Comparison of ENCODE assay signal across 16 cellular contexts in genomic region chr6:129131282-129131681, GRCh38.
DNase-seq lines count a peak whose midpoint lies in the region; TF ChIP-seq lines count a peak whose summit lies in the region.
"Had no signal": no experiment of that assay in that cellular context is flagged by ENCODE, and none has a peak within 500 bp of the region (broad histone marks: within the 10 kb centered on the region; RNA-seq: fewer than 3 reads in every experiment).

No MANE protein-coding gene starts in this region.

- H3K9me3 Mint-ChIP-seq in Calu3 (ENCODE audit: low read depth, unreplicated experiment): no peaks in the 10 kb centered on the region

- BruUV-seq in Calu3 (replicated peaks; lab: Mats Ljungman, UMichigan): no TSS peak

- H3K36me3 ChIP-seq in adrenal gland (replicated peaks in 1 of 2) (no peaks in the 10 kb centered on the region), testis (ENCODE audit: low read depth, missing control alignments) (no peaks in the 10 kb centered on the region)

- TF ChIP-seq CTCF in adrenal gland (IDR thresholded peaks at IDR 0.05): no peak
- TF ChIP-seq CTCF in fibroblast of pulmonary artery (IDR thresholded peaks at IDR 0.05; ENCODE audit: low read length, missing control alignments): no peak
- TF ChIP-seq CTCF in testis (IDR thresholded peaks at IDR 0.05): no peak
- TF ChIP-seq CTCF in Calu3 (IDR thresholded peaks at IDR 0.05; ENCODE audit: unreplicated experiment): no peak

- peak overlapping the region in 2 of 5 donors; percentile 14 for H3K27ac ChIP-seq in adrenal gland
- H3K27ac ChIP-seq in testis: peak overlapping the region; percentile 92 to 93
- H3K27ac ChIP-seq: foreskin keratinocyte had no signal

- H3K4me1 Mint-ChIP-seq in Calu3 (ENCODE audit: low read depth, unreplicated experiment): no peaks in the 10 kb centered on the region
- H3K4me1 Mint-ChIP-seq: B cell had no signal

- H3K4me3 Mint-ChIP-seq in Calu3 (ENCODE audit: low read depth, unreplicated experiment): no peak overlapping the region
- H3K4me3 Mint-ChIP-seq: B cell had no signal

- peaks cover 0 to 4% of the 10 kb centered on the region in 2 donors for H3K4me1 ChIP-seq in adrenal gland (replicated peaks in 1 of 2)
- peaks cover 52% of the 10 kb centered on the region for H3K4me1 ChIP-seq in testis
- H3K4me1 ChIP-seq: foreskin keratinocyte had no signal

- H3K27me3 Mint-ChIP-seq in Calu3 (ENCODE audit: unreplicated experiment): peaks cover 20% of the 10 kb centered on the region
- H3K27me3 Mint-ChIP-seq: B cell had no signal

- H3K4me3 ChIP-seq in adrenal gland: no peak overlapping the region
- H3K4me3 ChIP-seq in fibroblast of pulmonary artery (replicated peaks; ENCODE audit: low read depth, low read length): no peak overlapping the region
- H3K4me3 ChIP-seq in testis: no peak overlapping the region

- H3K27me3 ChIP-seq in adrenal gland: no peaks in the 10 kb centered on the region
- H3K27me3 ChIP-seq in testis: no peaks in the 10 kb centered on the region
- H3K27me3 ChIP-seq: foreskin keratinocyte had no signal

- WGBS in adrenal gland, 4 donors: 50 to 69% (median 62%) methylated on average over 2 of the region's 2 CpGs
- WGBS in testis, 2 donors: 26 to 28% methylated on average over 2 of the region's 2 CpGs

- no peaks in the 10 kb centered on the region for H3K9me3 ChIP-seq in adrenal gland (replicated peaks in 1 of 3)
- H3K9me3 ChIP-seq in testis: no peaks in the 10 kb centered on the region

- peak in 5 of 7 donors; percentile 16 to 57 (median 24) for DNase-seq in adrenal gland
- peak; percentile 74 for DNase-seq in fibroblast of pulmonary artery (ENCODE audit: low read depth)
- peak; percentile 34 for DNase-seq in mucosa of gallbladder (ENCODE audit: low spot score)
- DNase-seq in testis: peak; percentile 81
- no peak for DNase-seq in Calu3
- DNase-seq in SW480 (ENCODE audit: low spot score): no peak
- no peak for DNase-seq in islet precursor cell
- DNase-seq in HUDEP-2 (lab: John Stamatoyannopoulos, UW; ENCODE audit: unreplicated experiment in 76 of 76): no peak
- DNase-seq: activated CD4-positive, alpha-beta T cell treated with anti-CD3 and anti-CD28 coated beads, Interleukin-2, amount 50 U/mL, for 48 hours; amniotic stem cell; foreskin keratinocyte; Karpas-422; NCI-H1436 treated with DMSO at 0.1 percent for 48 hours; NCI-H345; posterior cingulate gyrus had no signal

- no peaks in the 10 kb centered on the region for H3K36me3 Mint-ChIP-seq in Calu3 (ENCODE audit: insufficient read depth, unreplicated experiment)

- no peak for TF ChIP-seq POLR2A in adrenal gland (IDR thresholded peaks at IDR 0.05)
- TF ChIP-seq POLR2A in testis (IDR thresholded peaks at IDR 0.05): no peak

- intact Hi-C loops in adrenal gland (cut with DNase I): no loop called here
- intact Hi-C loops in testis (cut with DNase I; ENCODE audit: low total_unique reads): no loop called here
- intact Hi-C loops in Calu3 (cut with micrococcal nuclease; ENCODE audit: unreplicated experiment): no loop called here

- no peak overlapping the region for H3K27ac Mint-ChIP-seq in Calu3 (ENCODE audit: unreplicated experiment)
- H3K27ac Mint-ChIP-seq: B cell had no signal

- CTCF ChIA-PET in Calu3 (lab: Charles Lee): interaction anchor here (1.2 kb wide), 1 partner anchor 9 kb away, joined by 4 read pairs; no protein-coding TSS in a partner anchor

Comparison
In these comparisons a context has a peak if more than half of its experiments do, and no peak if none do; other contexts are left out.
1. DNase-seq: peak in adrenal gland (5 of 7), fibroblast of pulmonary artery (single experiment), mucosa of gallbladder (single experiment) and testis (single experiment); none in Calu3 (single experiment), SW480 (single experiment), islet precursor cell (single experiment) and HUDEP-2 (0 of 76).